ENCODE assay signal across 8 cellular contexts in genomic region chr12:111368291-111368683, GRCh38. TPM values are rescaled to one million over a fixed set of nuclear protein-coding genes. Genes with fewer than 3 reads are reported as not detected.
DNase-seq lines count a peak whose midpoint lies in the region; ATAC-seq and TF ChIP-seq lines count a peak whose summit lies in the region.

No MANE protein-coding gene starts in this region.

- intact Hi-C loops in OCI-LY7 (cut with micrococcal nuclease; ENCODE audit: unreplicated experiment): no loop called here

- peaks cover 5% of the 10 kb centered on the region for H3K27me3 Mint-ChIP-seq in endodermal cell (ENCODE audit: insufficient read depth)
- peaks cover 0 to 4% of the 10 kb centered on the region in 2 donors for H3K27me3 Mint-ChIP-seq in natural killer cell treated with Interleukin-12 subunit alpha and Interleukin-12 subunit beta and Interleukin-15 and Interleukin-18, amount 100 ng/mL, for 72 hours

- H3K79me2 ChIP-seq in OCI-LY7 (ENCODE audit: insufficient read depth, low read depth, low read length): no peaks in the 10 kb centered on the region

- POLR2A ChIA-PET in OCI-LY7 (lab: Charles Lee): interaction anchor here (0.6 to 1.6 kb wide), 3 partner anchors 14 to 436 kb away, joined by 3 to 5 read pairs (median 3); no protein-coding TSS in a partner anchor

- H3K9me3 Mint-ChIP-seq in endodermal cell: peaks cover 3% of the 10 kb centered on the region
- no peaks in the 10 kb centered on the region for H3K9me3 Mint-ChIP-seq in natural killer cell treated with Interleukin-12 subunit alpha and Interleukin-12 subunit beta and Interleukin-15 and Interleukin-18, amount 100 ng/mL, for 72 hours

- peak overlapping the region; percentile 73 for H3K4me3 Mint-ChIP-seq in endodermal cell
- H3K4me3 Mint-ChIP-seq in natural killer cell treated with Interleukin-12 subunit alpha and Interleukin-12 subunit beta and Interleukin-15 and Interleukin-18, amount 100 ng/mL, for 72 hours: peak overlapping the region; percentile 48

- peak overlapping the region; percentile 72 for H3K4me3 ChIP-seq in OCI-LY7 (ENCODE audit: low read depth, low read length, poor library complexity, severe bottlenecking)
- peak overlapping the region; percentile 91 for H3K4me3 ChIP-seq in endodermal cell (ENCODE audit: low read length)

- DNase-seq in OCI-LY7 (ENCODE audit: low spot score) (no peak), endodermal cell (peak; percentile 72), DMS79 treated with DMSO at 0.1 percent for 48 hours (lab: John Stamatoyannopoulos, UW) (no peak), hippocampal formation (lab: John Stamatoyannopoulos, UW) (no peak), NCI-H1436 treated with DMSO at 0.1 percent for 48 hours (lab: John Stamatoyannopoulos, UW) (no peak), NCI-H1417 treated with DMSO at 0.1 percent for 48 hours (lab: John Stamatoyannopoulos, UW) (no peak)
- no peak for DNase-seq in natural killer cell treated with Interleukin-12 subunit alpha and Interleukin-12 subunit beta and Interleukin-15 and Interleukin-18, amount 100 ng/mL, for 72 hours (ENCODE audit: low spot score)

- H3K4me1 ChIP-seq in OCI-LY7 (ENCODE audit: insufficient read depth, low read length, poor library complexity, severe bottlenecking) (peaks cover 12% of the 10 kb centered on the region), endodermal cell (ENCODE audit: control insufficient read depth, insufficient read depth, low read length) (no peaks in the 10 kb centered on the region)

- no peaks in the 10 kb centered on the region for H3K36me3 ChIP-seq in OCI-LY7 (ENCODE audit: insufficient read depth, low read length)
- peaks cover 12% of the 10 kb centered on the region for H3K36me3 ChIP-seq in endodermal cell (ENCODE audit: control insufficient read depth, insufficient read depth, low read length)

- H3K27ac Mint-ChIP-seq in endodermal cell: no peak overlapping the region
- no peak overlapping the region for H3K27ac Mint-ChIP-seq in natural killer cell treated with Interleukin-12 subunit alpha and Interleukin-12 subunit beta and Interleukin-15 and Interleukin-18, amount 100 ng/mL, for 72 hours

- peak overlapping the region; percentile 93; the same call in 1 of the 2 replicates for H2AFZ ChIP-seq in OCI-LY7 (ENCODE audit: low read length)

- peak overlapping the region; percentile 83 for H3K4me2 ChIP-seq in OCI-LY7 (ENCODE audit: low read length)

- no peaks in the 10 kb centered on the region for H3K27me3 ChIP-seq in endodermal cell (ENCODE audit: control insufficient read depth, insufficient read depth, low read length, poor library complexity, severe bottlenecking)

- H3K36me3 Mint-ChIP-seq in endodermal cell (ENCODE audit: low read depth): peaks cover 22% of the 10 kb centered on the region
- H3K36me3 Mint-ChIP-seq in natural killer cell treated with Interleukin-12 subunit alpha and Interleukin-12 subunit beta and Interleukin-15 and Interleukin-18, amount 100 ng/mL, for 72 hours: no peaks in the 10 kb centered on the region

- WGBS in endodermal cell (ENCODE audit: insufficient coverage in 1 of 2, insufficient read length in 1 of 2), 2 experiments: 14 to 18% methylated on average over 9 to 13 of the region's 13 CpGs

- CTCF ChIA-PET in OCI-LY7 (lab: Charles Lee; ENCODE audit: unreplicated experiment): no interaction called here

- no peaks in the 10 kb centered on the region for H3K9me2 ChIP-seq in OCI-LY7 (ENCODE audit: insufficient read depth, low read length)

- no peaks in the 10 kb centered on the region for H4K20me1 ChIP-seq in OCI-LY7 (ENCODE audit: insufficient read depth, low read length)

- no peak for TF ChIP-seq CTCF in OCI-LY7 (conservative IDR thresholded peaks at IDR 0.05; ENCODE audit: low read length)
- no peak for TF ChIP-seq CTCF in endodermal cell (conservative IDR thresholded peaks at IDR 0.05)

- BruUV-seq in OCI-LY7 (replicated peaks; lab: Mats Ljungman, UMichigan): no TSS peak

- H3K9me3 ChIP-seq in OCI-LY7 (ENCODE audit: low read length): no peaks in the 10 kb centered on the region
- H3K9me3 ChIP-seq in endodermal cell (ENCODE audit: control insufficient read depth, low read length): no peaks in the 10 kb centered on the region

- H3K27ac ChIP-seq in OCI-LY7 (ENCODE audit: low read depth, low read length, poor library complexity, severe bottlenecking): no peak overlapping the region
- peak overlapping the region; percentile 72 for H3K27ac ChIP-seq in endodermal cell (ENCODE audit: low read depth, low read length)

- H3K4me1 Mint-ChIP-seq in endodermal cell: peaks cover 7% of the 10 kb centered on the region
- H3K4me1 Mint-ChIP-seq in natural killer cell treated with Interleukin-12 subunit alpha and Interleukin-12 subunit beta and Interleukin-15 and Interleukin-18, amount 100 ng/mL, for 72 hours (ENCODE audit: low read depth in 2 of 2): peaks cover 19 to 21% of the 10 kb centered on the region in 2 donors

- ATAC-seq in GM18502 (IDR thresholded peaks at IDR 0.05; ENCODE audit: poor library complexity, unreplicated experiment): peak; percentile 8
- peak in 1 of 2 donors; percentile 8 for ATAC-seq in natural killer cell treated with Interleukin-12 subunit alpha and Interleukin-12 subunit beta and Interleukin-15 and Interleukin-18, amount 100 ng/mL, for 72 hours

- peak overlapping the region; percentile 74 for H3K9ac ChIP-seq in endodermal cell (ENCODE audit: extremely low read depth, low read length, poor library complexity, severe bottlenecking)

RNA-seq across cellular contexts. Expression of gene PHETA1, which starts 0.6 kb away (rescaled TPM):
- 0.70 and 0.73 TPM in 2 replicates for total RNA-seq in OCI-LY7 (2014; rRNA removed; shearing (Covaris generic))
- total RNA-seq in OCI-LY7 (2022) (2.7 TPM in 2 replicates), endodermal cell (10 to 100 TPM; 15.0 to 19.2 TPM)
- 11.7 TPM for polyA plus RNA-seq in endodermal cell (2013, experiment 1 of 2)
- polyA plus RNA-seq in endodermal cell (2013, experiment 2 of 2): 11.6 TPM
- 1 to 10 TPM; 2.1 to 2.2 TPM for total RNA-seq in natural killer cell treated with Interleukin-12 subunit alpha and Interleukin-12 subunit beta and Interleukin-15 and Interleukin-18, amount 100 ng/mL, for 72 hours

RNA-seq across cellular contexts. Expression of gene SH2B3, which starts 37.4 kb away (rescaled TPM):
- 16.3 and 25.8 TPM in 2 replicates for total RNA-seq in OCI-LY7 (2014; rRNA removed; shearing (Covaris generic))
- total RNA-seq in OCI-LY7 (2022) (45.9 and 51.3 TPM in 2 replicates), endodermal cell (1 to 10 TPM; 6.8 to 6.9 TPM)
- polyA plus RNA-seq in endodermal cell (2013, experiment 1 of 2): 6.2 TPM
- 5.0 TPM for polyA plus RNA-seq in endodermal cell (2013, experiment 2 of 2)
- total RNA-seq in natural killer cell treated with Interleukin-12 subunit alpha and Interleukin-12 subunit beta and Interleukin-15 and Interleukin-18, amount 100 ng/mL, for 72 hours: 10 to 100 TPM in 1 of 2 donors, 1 to 10 TPM in 1; 10.0 to 12.2 TPM

Comparison
In these comparisons a context has a peak if more than half of its experiments do, and no peak if none do; other contexts are left out.
1. RNA of gene PHETA1, which starts 0.6 kb away (total RNA-seq): 15.0 to 19.2 TPM in endodermal cell; 0.70 to 2.7 TPM in OCI-LY7 and 2.1 to 2.2 TPM in natural killer cell treated with Interleukin-12 subunit alpha and Interleukin-12 subunit beta and Interleukin-15 and Interleukin-18, amount 100 ng/mL, for 72 hours; every median in the first group is over 4 times any median in the second.